8 cellular contexts compared by ENCODE assay signal in the genomic region with DNA sequence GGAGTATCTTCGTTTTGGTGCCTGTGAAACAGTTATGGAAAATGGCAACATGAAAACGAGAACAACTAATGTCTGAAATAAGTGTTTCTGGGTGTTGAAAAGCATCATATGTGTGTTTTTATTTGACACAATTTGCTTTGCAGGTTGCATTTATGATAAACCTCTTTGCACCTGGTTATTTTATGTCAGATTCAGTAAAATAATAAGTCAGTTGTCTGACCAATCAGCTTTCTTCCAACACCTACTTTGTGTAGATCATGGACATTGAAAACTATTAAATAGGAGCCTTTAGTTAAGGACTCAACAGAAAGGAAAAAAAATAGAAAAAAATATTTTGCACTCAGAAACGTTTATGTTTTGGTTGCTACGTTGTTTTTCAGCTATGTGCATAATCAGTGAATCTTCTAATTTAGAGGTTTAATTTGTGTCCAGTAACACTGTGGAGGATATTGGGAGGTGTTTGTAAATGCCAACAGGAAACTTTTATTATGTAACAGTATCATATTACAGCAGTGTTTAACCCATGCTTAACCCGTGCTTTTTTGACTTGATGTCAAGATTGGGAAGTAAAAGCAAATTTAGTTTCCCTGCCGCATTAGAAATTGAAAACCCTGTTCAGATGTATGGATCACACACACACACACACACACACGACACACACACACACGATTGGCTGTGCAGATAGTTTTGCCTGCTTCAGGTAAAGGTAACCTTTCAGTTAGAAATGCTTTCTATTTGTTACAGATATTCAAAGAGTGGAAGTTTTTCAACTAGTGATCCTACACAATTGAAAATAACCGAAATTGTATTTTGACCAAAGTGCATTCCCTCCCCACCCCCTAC. TPM values are rescaled to one million over a fixed set of nuclear protein-coding genes. Genes with fewer than 3 reads are reported as not detected.
DNase-seq lines count a peak whose midpoint lies in the region; ATAC-seq and TF ChIP-seq lines count a peak whose summit lies in the region.

No MANE protein-coding gene starts in this region.

- H3K9me3 ChIP-seq in SK-N-MC (ENCODE audit: low read depth, low read length) (no peaks in the 10 kb centered on the region), gastroesophageal sphincter (no peaks in the 10 kb centered on the region)

- ATAC-seq in activated T-cell treated with anti-CD3 and anti-CD28 coated beads, Interleukin-2, amount 50 U/mL, for 4 hours, result no peak
- ATAC-seq in gastroesophageal sphincter, result no peak
- no peak for ATAC-seq in GM21786 (IDR thresholded peaks at IDR 0.05; ENCODE audit: unreplicated experiment)

- no peak for DNase-seq in activated T-cell treated with anti-CD3 and anti-CD28 coated beads, Interleukin-2, amount 50 U/mL, for 4 hours
- no peak for DNase-seq in activated T-cell treated with anti-CD3 and anti-CD28 coated beads, Interleukin-2, amount 50 U/mL, for 48 hours
- DNase-seq in SK-N-MC (ENCODE audit: low read depth, low spot score) (no peak), superior temporal gyrus (ENCODE audit: extremely low spot score) (peak; percentile 78), RPMI8226 (no peak), CD1c-positive myeloid dendritic cell (ENCODE audit: extremely low spot score) (no peak)

- H3K27ac ChIP-seq in SK-N-MC (no peak overlapping the region), gastroesophageal sphincter (peak overlapping the region in 3 of 4 donors; percentile 94 to 97 (median 97))

- H3K27me3 Mint-ChIP-seq in activated T-cell treated with anti-CD3 and anti-CD28 coated beads, Interleukin-2, amount 50 U/mL, for 4 hours (ENCODE audit: low read depth), result peaks cover 3% of the 10 kb centered on the region

- peaks cover 0 to 69% (median 9%) of the 10 kb centered on the region in 3 donors for H3K4me1 ChIP-seq in gastroesophageal sphincter

- H3K36me3 Mint-ChIP-seq in activated T-cell treated with anti-CD3 and anti-CD28 coated beads, Interleukin-2, amount 50 U/mL, for 4 hours (ENCODE audit: insufficient read depth), result no peaks in the 10 kb centered on the region

- no peak for TF ChIP-seq EP300 in gastroesophageal sphincter (IDR thresholded peaks at IDR 0.05)

- no peak for TF ChIP-seq CTCF in gastroesophageal sphincter (IDR thresholded peaks at IDR 0.05)

- peak overlapping the region; percentile 47 for H3K9ac ChIP-seq in SK-N-MC (ENCODE audit: insufficient read length)

- H3K4me3 ChIP-seq in SK-N-MC (peak overlapping the region; percentile 96), gastroesophageal sphincter (peak overlapping the region; percentile 87 to 90)

- 22 to 32% methylated on average over 8 to 9 of the region's 9 CpGs for WGBS in gastroesophageal sphincter (ENCODE audit: low coverage in 1 of 2), 2 donors

- peak overlapping the region; percentile 92 for H3K4me3 Mint-ChIP-seq in activated T-cell treated with anti-CD3 and anti-CD28 coated beads, Interleukin-2, amount 50 U/mL, for 4 hours

- H3K9me3 Mint-ChIP-seq in activated T-cell treated with anti-CD3 and anti-CD28 coated beads, Interleukin-2, amount 50 U/mL, for 4 hours, result no peaks in the 10 kb centered on the region

- no peaks in the 10 kb centered on the region for H3K27me3 ChIP-seq in gastroesophageal sphincter

- H3K36me3 ChIP-seq in SK-N-MC (ENCODE audit: insufficient read depth, low read length) (no peaks in the 10 kb centered on the region), gastroesophageal sphincter (no peaks in the 10 kb centered on the region)

- TF ChIP-seq POLR2A in gastroesophageal sphincter (IDR thresholded peaks at IDR 0.05), result no peak

- H3K4me1 Mint-ChIP-seq in activated T-cell treated with anti-CD3 and anti-CD28 coated beads, Interleukin-2, amount 50 U/mL, for 4 hours (ENCODE audit: low read depth), result peaks cover 23% of the 10 kb centered on the region

RNA-seq across cellular contexts. Expression of a gene that starts 2.6 kb away (rescaled TPM):
- total RNA-seq in activated T-cell treated with anti-CD3 and anti-CD28 coated beads, Interleukin-2, amount 50 U/mL, for 4 hours, result 10 to 100 TPM; 11.5 to 17.7 (median 12.5) TPM
- total RNA-seq in gastroesophageal sphincter, result 100 to 1,000 TPM in 2 of 4 donors, 10 to 100 TPM in 2; 58.2 to 115 (median 89.9) TPM

RNA-seq across cellular contexts. Expression of a gene that starts 2.8 kb away (rescaled TPM):
- total RNA-seq in activated T-cell treated with anti-CD3 and anti-CD28 coated beads, Interleukin-2, amount 50 U/mL, for 4 hours, result under 1 TPM in 1 of 3 donors, not detected in 2; 0.14 TPM
- total RNA-seq in gastroesophageal sphincter, result 1 to 10 TPM in 2 of 4 donors, under 1 TPM in 2; 0.78 to 1.6 (median 1.1) TPM
